In genomic region chr12:32854716-32855115, GRCh38 we compare ENCODE assay signal across 27 cellular contexts. TPM values are rescaled to one million over a fixed set of nuclear protein-coding genes. Genes with fewer than 3 reads are reported as not detected.
"Had no signal": no experiment of that assay in that cellular context is flagged by ENCODE, and none has a peak within 500 bp of the region (broad histone marks: within the 10 kb centered on the region; RNA-seq: fewer than 3 reads in every experiment).

No MANE protein-coding gene starts in this region.

- H3K27ac ChIP-seq: esophagus muscularis mucosa, hepatocyte, ovary, prostate gland, upper lobe of left lung had no signal

- H3K9me3 ChIP-seq: esophagus muscularis mucosa, ovary, prostate gland, upper lobe of left lung had no signal

- H3K4me1 ChIP-seq: prostate gland, upper lobe of left lung had no signal

- ATAC-seq: activated CD8-positive, alpha-beta memory T cell treated with anti-CD3 and anti-CD28 coated beads, Interleukin-2, amount 10 ng/mL, durations not matched to agents 7 days and 5 days; activated CD8-positive, alpha-beta T cell treated with anti-CD3 and anti-CD28 coated beads, Interleukin-2, amount 10 ng/mL, durations not matched to agents 7 days and 5 days; activated naive CD8-positive, alpha-beta T cell treated with anti-CD3 and anti-CD28 coated beads, Interleukin-2, amount 50 U/mL, for 24 hours; stimulated activated memory B cell treated with anti-CD40 and anti-IgM and Interleukin-4, amounts not matched to agents 10 μg/mL and 1 μg/mL and 100 μg/mL, for 72 hours; stimulated activated naive CD8-positive, alpha-beta T cell treated with anti-CD3 and anti-CD28 coated beads, Interleukin-15, amount 100 ng/mL, for 72 hours had no signal

- DNase-seq: activated CD4-positive, alpha-beta T cell treated with anti-CD3 and anti-CD28 coated beads for 1 hour; activated CD4-positive, alpha-beta T cell treated with anti-CD3 and anti-CD28 coated beads, Interleukin-2, amount 50 U/mL, for 1 hour; activated CD8-positive, alpha-beta memory T cell treated with anti-CD3 and anti-CD28 coated beads, Interleukin-2, amount 10 ng/mL, durations not matched to agents 7 days and 5 days; activated CD8-positive, alpha-beta T cell treated with anti-CD3 and anti-CD28 coated beads, Interleukin-2, amount 10 ng/mL, durations not matched to agents 7 days and 5 days; activated naive CD8-positive, alpha-beta T cell treated with anti-CD3 and anti-CD28 coated beads, Interleukin-2, amount 50 U/mL, for 24 hours; activated T-cell treated with anti-CD3 and anti-CD28 coated beads, Interleukin-2, amount 50 U/mL, for 48 hours; amygdala; foreskin melanocyte; islet precursor cell; mammary epithelial cell; naive B cell; nephron progenitor cell; ovary; retina; stimulated activated CD4-positive, alpha-beta T cell treated with anti-CD3 and anti-CD28 coated beads, Interleukin-1b, Interleukin-23, amount 100 ng/mL, for 48 hours; stimulated activated CD4-positive, alpha-beta T cell treated with anti-CD3 and anti-CD28 coated beads, Interleukin-4, amount 100 ng/mL, for 4 hours; stimulated activated CD8-positive, alpha-beta memory T cell treated with anti-CD3 and anti-CD28 coated beads, Interleukin-4, amount 100 ng/mL, for 48 hours; stimulated activated naive CD8-positive, alpha-beta T cell treated with anti-CD3 and anti-CD28 coated beads, Interleukin-15, amount 100 ng/mL, for 72 hours; substantia nigra; T-helper 9 cell; upper lobe of left lung had no signal

- H3K36me3 ChIP-seq: ovary, prostate gland, upper lobe of left lung had no signal

- H3K4me3 ChIP-seq: esophagus muscularis mucosa, hepatocyte, ovary, prostate gland, smooth muscle cell, upper lobe of left lung had no signal

- H3K27me3 ChIP-seq: hepatocyte, ovary, upper lobe of left lung had no signal

RNA-seq across cellular contexts. Expression of gene PKP2, which starts 41.9 kb away (rescaled TPM):
- total RNA-seq: activated CD8-positive, alpha-beta memory T cell treated with anti-CD3 and anti-CD28 coated beads, Interleukin-2, amount 10 ng/mL, durations not matched to agents 7 days and 5 days; activated CD8-positive, alpha-beta T cell treated with anti-CD3 and anti-CD28 coated beads, Interleukin-2, amount 10 ng/mL, durations not matched to agents 7 days and 5 days; activated T-helper 2 cell treated with anti-CD3 and anti-CD28 coated beads, Interferon-gamma antibody, Interleukin-2, Interleukin-4, amounts not matched to agents 10 μg/mL and 5 μg/mL and 100 μg/mL, durations not matched to agents 14 hours and 24 hours and 36 hours had no signal
